Comparison of ENCODE assay signal across 11 cellular contexts in the genomic region with DNA sequence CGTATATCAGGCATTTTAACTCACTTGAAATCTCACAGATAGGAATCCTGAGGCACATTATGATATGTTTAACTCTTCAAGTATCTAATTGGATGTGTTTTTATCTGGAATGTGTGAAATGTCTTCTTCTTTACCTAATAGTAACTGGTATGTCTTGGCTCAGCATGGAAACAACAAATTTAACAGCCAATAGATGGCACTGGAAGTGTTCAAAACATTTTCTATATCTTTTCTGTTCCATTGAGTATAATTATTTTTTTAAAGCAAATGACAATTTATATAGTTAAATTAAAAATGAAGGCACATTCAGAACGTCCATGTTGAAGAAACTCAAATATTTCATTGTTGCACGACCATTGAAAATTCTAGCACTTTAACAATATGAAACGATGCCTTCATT.
DNase-seq lines count a peak whose midpoint lies in the region; TF ChIP-seq lines count a peak whose summit lies in the region.
"Had no signal": no experiment of that assay in that cellular context is flagged by ENCODE, and none has a peak within 500 bp of the region (broad histone marks: within the 10 kb centered on the region; RNA-seq: fewer than 3 reads in every experiment).

No MANE protein-coding gene starts in this region.

- no peaks in the 10 kb centered on the region for H3K27me3 ChIP-seq in BJ (ENCODE audit: control insufficient read depth, insufficient read depth, low read length)

- DNase-seq in BJ (ENCODE audit: low read depth) (no peak), HFF-Myc (ENCODE audit: extremely low read depth, low read depth) (no peak), amniotic epithelial cell (ENCODE audit: low read depth) (peak; percentile 16), medulla oblongata (ENCODE audit: extremely low spot score) (peak; percentile 10), CD1c-positive myeloid dendritic cell (ENCODE audit: extremely low spot score) (no peak), NCI-H187 (lab: John Stamatoyannopoulos, UW) (no peak), NCI-H2029 treated with DMSO at 0.1 percent for 48 hours (lab: John Stamatoyannopoulos, UW) (no peak)
- DNase-seq: activated CD4-positive, alpha-beta T cell treated with anti-CD3 and anti-CD28 coated beads for 4 hours; activated naive CD4-positive, alpha-beta T cell treated with anti-CD3 and anti-CD28 coated beads for 36 hours; GDM1; naive B cell had no signal

- CTCF ChIA-PET in BJ (lab: Yijun Ruan, JAX) = no interaction called here

- POLR2A ChIA-PET in BJ (lab: Charles Lee) = no interaction called here

- TF ChIP-seq CTCF in BJ (IDR thresholded peaks at IDR 0.05; ENCODE audit: insufficient read depth, low read depth, low read length) (peak; percentile 39), HFF-Myc (IDR thresholded peaks at IDR 0.05; ENCODE audit: low read depth, low read length, missing control alignments) (peak; percentile 5)

- no peaks in the 10 kb centered on the region for H3K36me3 ChIP-seq in BJ (ENCODE audit: control insufficient read depth, insufficient read depth, low read length)

- no peak overlapping the region for H3K4me3 ChIP-seq in BJ (ENCODE audit: low read depth, low read length)
- no peak overlapping the region for H3K4me3 ChIP-seq in HFF-Myc (replicated peaks; ENCODE audit: low read depth, low read length)

Comparison
In these comparisons a context has a peak if more than half of its experiments do, and no peak if none do; other contexts are left out.
1. DNase-seq: peak in amniotic epithelial cell (single experiment) and medulla oblongata (single experiment); none in BJ (single experiment), HFF-Myc (single experiment), CD1c-positive myeloid dendritic cell (single experiment), NCI-H187 (0 of 2) and NCI-H2029 treated with DMSO at 0.1 percent for 48 hours (single experiment).